ENCODE assay signal across 16 cellular contexts in the genomic region with DNA sequence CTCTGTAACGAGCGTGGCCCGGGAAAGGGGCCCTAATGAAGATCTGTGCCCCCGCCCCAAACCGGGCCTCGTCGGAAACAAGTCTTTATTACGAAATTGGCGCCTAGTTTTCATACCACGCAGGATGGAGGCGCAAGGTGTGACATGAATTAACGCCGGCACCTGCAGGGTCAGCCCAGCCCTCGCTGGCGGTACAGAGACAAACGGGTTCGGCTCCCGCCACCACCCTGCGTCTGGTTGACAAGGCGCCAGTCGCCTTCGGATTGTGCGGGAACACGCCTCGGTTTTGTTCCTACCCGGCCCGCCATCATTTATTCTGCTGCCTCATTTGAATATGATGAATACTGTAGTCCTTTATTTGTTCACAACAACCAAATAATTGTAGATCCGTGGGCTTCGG.
A peak's percentile ranks its signal among the peaks of the same experiment; 100 is the strongest.
DNase-seq lines count a peak whose midpoint lies in the region; TF ChIP-seq lines count a peak whose summit lies in the region.
"Had no signal": no experiment of that assay in that cellular context is flagged by ENCODE, and none has a peak within 500 bp of the region (broad histone marks: within the 10 kb centered on the region; RNA-seq: fewer than 3 reads in every experiment).

No MANE protein-coding gene starts in this region.

- no peak overlapping the region for H3K4me3 ChIP-seq in BLaER1
- H3K4me3 ChIP-seq in WERI-Rb-1 (ENCODE audit: low read depth, low read length) = no peak overlapping the region
- H3K4me3 ChIP-seq: GM23338 had no signal

- H3K4me2 ChIP-seq in BLaER1 = peak overlapping the region; percentile 75
- H3K4me2 ChIP-seq: GM23338 had no signal

- H3K27ac ChIP-seq in BLaER1 (no peak overlapping the region), substantia nigra (ENCODE audit: low read depth, low read length, poor library complexity, severe bottlenecking) (peak overlapping the region; percentile 19), WERI-Rb-1 (no peak overlapping the region)
- H3K27ac ChIP-seq: C4-2B had no signal

- DNase-seq in NCI-H526 treated with DMSO at 0.1 percent for 48 hours (lab: John Stamatoyannopoulos, UW) (peak; percentile 52), neural crest cell (ENCODE audit: low read depth, low spot score) (no peak), substantia nigra (lab: John Stamatoyannopoulos, UW) (peak in 1 of 49 donors; percentile 12), T-helper 1 cell (no peak), WERI-Rb-1 (no peak)
- DNase-seq: Caco-2; CD4-positive, alpha-beta T cell; DMS153; DMS79; GF-D8; HCEC 1CT; IMR-90 had no signal

- H3K27me3 Mint-ChIP-seq in neural crest cell (ENCODE audit: low read depth) = no peaks in the 10 kb centered on the region

- peaks cover 9% of the 10 kb centered on the region for H3K9me3 Mint-ChIP-seq in neural crest cell
- H3K9me3 Mint-ChIP-seq: CD4-positive, alpha-beta T cell; GM23338 had no signal

- H3K27me3 ChIP-seq in BLaER1 (no peaks in the 10 kb centered on the region), WERI-Rb-1 (ENCODE audit: insufficient read depth, low read depth, severe bottlenecking) (no peaks in the 10 kb centered on the region)

- peak overlapping the region; percentile 96 for H3K27ac Mint-ChIP-seq in neural crest cell (ENCODE audit: unreplicated experiment)
- H3K27ac Mint-ChIP-seq: B cell; CD4-positive, alpha-beta T cell; GM23338 had no signal

- no peaks in the 10 kb centered on the region for H3K9me3 ChIP-seq in BLaER1
- no peaks in the 10 kb centered on the region for H3K9me3 ChIP-seq in WERI-Rb-1 (ENCODE audit: severe bottlenecking)
- H3K9me3 ChIP-seq: Caco-2 had no signal

- TF ChIP-seq CTCF in neural crest cell (conservative IDR thresholded peaks at IDR 0.05) = no peak
- TF ChIP-seq CTCF in WERI-Rb-1 (IDR thresholded peaks at IDR 0.05; ENCODE audit: low read depth, low read length) = no peak

- H3K4me3 Mint-ChIP-seq in neural crest cell = no peak overlapping the region
- H3K4me3 Mint-ChIP-seq: B cell; CD4-positive, alpha-beta T cell; GM23338 had no signal

- H3K4me1 Mint-ChIP-seq in neural crest cell = no peaks in the 10 kb centered on the region
- H3K4me1 Mint-ChIP-seq: GM23338 had no signal

- peaks cover 27% of the 10 kb centered on the region for H3K4me1 ChIP-seq in BLaER1
- H3K4me1 ChIP-seq: Caco-2 had no signal

- no peak overlapping the region for H3K9ac ChIP-seq in BLaER1

- H3K36me3 ChIP-seq in BLaER1 (no peaks in the 10 kb centered on the region), WERI-Rb-1 (no peaks in the 10 kb centered on the region)

- no peaks in the 10 kb centered on the region for H3K36me3 Mint-ChIP-seq in neural crest cell (ENCODE audit: low read depth)

- no peaks in the 10 kb centered on the region for H4K20me1 ChIP-seq in BLaER1
